Comparison of ENCODE assay signal across 9 cellular contexts in genomic region chr22:46775789-46776485, GRCh38. TPM values are rescaled to one million over a fixed set of nuclear protein-coding genes. Genes with fewer than 3 reads are reported as not detected.
A peak's percentile ranks its signal among the peaks of the same experiment; 100 is the strongest.
DNase-seq lines count a peak whose midpoint lies in the region; ATAC-seq lines count a peak whose summit lies in the region.
"Had no signal": no experiment of that assay in that cellular context is flagged by ENCODE, and none has a peak within 500 bp of the region (broad histone marks: within the 10 kb centered on the region; RNA-seq: fewer than 3 reads in every experiment).

No MANE protein-coding gene starts in this region.

- peak overlapping the region; percentile 99 for H3K27ac Mint-ChIP-seq in T-helper 17 cell
- peak overlapping the region; percentile 92 for H3K27ac Mint-ChIP-seq in stimulated activated effector memory CD8-positive, alpha-beta T cell treated with anti-CD3 and anti-CD28 coated beads, Interleukin-12 subunit alpha, Interleukin-12 subunit beta, amount 100 ng/mL, for 72 hours

- H3K27me3 Mint-ChIP-seq in activated T-cell treated with anti-CD3 and anti-CD28 coated beads, Interleukin-2, amount 50 U/mL, for 4 hours (ENCODE audit: low read depth), result no peaks in the 10 kb centered on the region
- no peaks in the 10 kb centered on the region for H3K27me3 Mint-ChIP-seq in T-helper 17 cell

- H3K36me3 Mint-ChIP-seq in activated T-cell treated with anti-CD3 and anti-CD28 coated beads, Interleukin-2, amount 50 U/mL, for 4 hours (ENCODE audit: insufficient read depth), result no peaks in the 10 kb centered on the region
- no peaks in the 10 kb centered on the region for H3K36me3 Mint-ChIP-seq in T-helper 17 cell (ENCODE audit: low read depth)
- peaks cover 67% of the 10 kb centered on the region for H3K36me3 Mint-ChIP-seq in stimulated activated effector memory CD8-positive, alpha-beta T cell treated with anti-CD3 and anti-CD28 coated beads, Interleukin-12 subunit alpha, Interleukin-12 subunit beta, amount 100 ng/mL, for 72 hours

- 64 to 65% methylated on average over 17 of the region's 17 CpGs for WGBS in esophagus, 2 donors

- H3K4me1 ChIP-seq in esophagus (ENCODE audit: control insufficient read depth in 2 of 2, insufficient read depth in 2 of 2, low read length in 1 of 2), result peaks cover 9 to 36% of the 10 kb centered on the region in 2 donors
- H3K4me1 ChIP-seq: parathyroid adenoma had no signal

- H3K4me1 Mint-ChIP-seq in activated T-cell treated with anti-CD3 and anti-CD28 coated beads, Interleukin-2, amount 50 U/mL, for 4 hours (ENCODE audit: low read depth), result peaks cover 77% of the 10 kb centered on the region
- peaks cover 57% of the 10 kb centered on the region for H3K4me1 Mint-ChIP-seq in T-helper 17 cell
- H3K4me1 Mint-ChIP-seq in stimulated activated effector memory CD8-positive, alpha-beta T cell treated with anti-CD3 and anti-CD28 coated beads, Interleukin-12 subunit alpha, Interleukin-12 subunit beta, amount 100 ng/mL, for 72 hours, result peaks cover 68% of the 10 kb centered on the region

- no peak for DNase-seq in activated T-cell treated with anti-CD3 and anti-CD28 coated beads, Interleukin-2, amount 50 U/mL, for 4 hours
- DNase-seq in activated T-cell treated with anti-CD3 and anti-CD28 coated beads for 4 hours, result no peak
- no peak for DNase-seq in T-helper 17 cell
- no peak for DNase-seq in stimulated activated effector memory CD8-positive, alpha-beta T cell treated with anti-CD3 and anti-CD28 coated beads, Interleukin-12 subunit alpha, Interleukin-12 subunit beta, amount 100 ng/mL, for 72 hours (ENCODE audit: low spot score in 2 of 2)
- no peak for DNase-seq in SKM-1 (lab: John Stamatoyannopoulos, UW; ENCODE audit: unreplicated experiment)
- DNase-seq in cerebellar nuclear complex (lab: John Stamatoyannopoulos, UW), result no peak

- H3K36me3 ChIP-seq in esophagus (ENCODE audit: control insufficient read depth in 2 of 2, insufficient read depth in 2 of 2, low read length in 1 of 2), result no peaks in the 10 kb centered on the region

- H3K27me3 ChIP-seq in esophagus (ENCODE audit: control insufficient read depth in 1 of 2, insufficient read depth in 2 of 2, low read length in 2 of 2), result no peaks in the 10 kb centered on the region

- peak overlapping the region; percentile 53 to 80 for H3K27ac ChIP-seq in esophagus (ENCODE audit: low read depth in 2 of 2, low read length in 1 of 2)
- H3K27ac ChIP-seq: parathyroid adenoma had no signal

- no peak overlapping the region for H3K4me3 ChIP-seq in esophagus (ENCODE audit: low read depth in 1 of 2, low read length in 2 of 2)

- H3K4me3 Mint-ChIP-seq in activated T-cell treated with anti-CD3 and anti-CD28 coated beads, Interleukin-2, amount 50 U/mL, for 4 hours, result peak overlapping the region; percentile 79
- peak overlapping the region; percentile 87 for H3K4me3 Mint-ChIP-seq in T-helper 17 cell
- H3K4me3 Mint-ChIP-seq in stimulated activated effector memory CD8-positive, alpha-beta T cell treated with anti-CD3 and anti-CD28 coated beads, Interleukin-12 subunit alpha, Interleukin-12 subunit beta, amount 100 ng/mL, for 72 hours, result peak overlapping the region; percentile 81

- H3K9me3 ChIP-seq in T-helper 17 cell (ENCODE audit: control insufficient read depth, low read length, poor library complexity, severe bottlenecking) (no peaks in the 10 kb centered on the region), esophagus (ENCODE audit: control insufficient read depth in 2 of 2, insufficient read depth in 1 of 2, low read depth in 1 of 2, low read length in 1 of 2) (no peaks in the 10 kb centered on the region)

- ATAC-seq in activated T-cell treated with anti-CD3 and anti-CD28 coated beads, Interleukin-2, amount 50 U/mL, for 4 hours, result no peak
- ATAC-seq in T-helper 17 cell, result no peak
- ATAC-seq in stimulated activated effector memory CD8-positive, alpha-beta T cell treated with anti-CD3 and anti-CD28 coated beads, Interleukin-12 subunit alpha, Interleukin-12 subunit beta, amount 100 ng/mL, for 72 hours, result no peak
- no peak for ATAC-seq in GM21529 (IDR thresholded peaks at IDR 0.05; ENCODE audit: unreplicated experiment)

- no peaks in the 10 kb centered on the region for H3K9me3 Mint-ChIP-seq in activated T-cell treated with anti-CD3 and anti-CD28 coated beads, Interleukin-2, amount 50 U/mL, for 4 hours
- H3K9me3 Mint-ChIP-seq in stimulated activated effector memory CD8-positive, alpha-beta T cell treated with anti-CD3 and anti-CD28 coated beads, Interleukin-12 subunit alpha, Interleukin-12 subunit beta, amount 100 ng/mL, for 72 hours, result no peaks in the 10 kb centered on the region

RNA-seq across cellular contexts. Expression of gene TBC1D22A, which starts 13.5 kb away (rescaled TPM):
- 10 to 100 TPM; 29.8 to 31.1 (median 29.9) TPM for total RNA-seq in activated T-cell treated with anti-CD3 and anti-CD28 coated beads, Interleukin-2, amount 50 U/mL, for 4 hours
- 10 to 100 TPM; 42.1 to 43.8 TPM for total RNA-seq in T-helper 17 cell
- 10 to 100 TPM; 15.1 to 17.4 TPM for polyA plus RNA-seq in esophagus

RNA-seq across cellular contexts. Expression of gene CERK, which starts 37.9 kb away (rescaled TPM):
- total RNA-seq in activated T-cell treated with anti-CD3 and anti-CD28 coated beads, Interleukin-2, amount 50 U/mL, for 4 hours, result 10 to 100 TPM; 41.4 to 47.3 (median 44.9) TPM
- total RNA-seq in T-helper 17 cell, result 100 to 1,000 TPM; 164 to 174 TPM
- polyA plus RNA-seq in esophagus, result 10 to 100 TPM in 1 of 2 donors, 1 to 10 TPM in 1; 8.7 to 13.4 TPM
